8 cellular contexts compared by ENCODE assay signal in genomic region chr19:1929051-1929742, GRCh38. TPM values are rescaled to one million over a fixed set of nuclear protein-coding genes. Genes with fewer than 3 reads are reported as not detected.
DNase-seq lines count a peak whose midpoint lies in the region; ATAC-seq and TF ChIP-seq lines count a peak whose summit lies in the region.

No MANE protein-coding gene starts in this region.

- peak overlapping the region; percentile 81 to 88 (median 87) for H3K4me3 Mint-ChIP-seq in immature natural killer cell

- ATAC-seq in GM21390 (IDR thresholded peaks at IDR 0.05; ENCODE audit: unreplicated experiment) (peak; percentile 55), body of pancreas (peak; percentile 93), GM18511 (IDR thresholded peaks at IDR 0.05; ENCODE audit: unreplicated experiment) (no peak)

- no peak overlapping the region for H3K4me3 ChIP-seq in body of pancreas

- peak; percentile 78 to 91 (median 87) for TF ChIP-seq CTCF in body of pancreas (IDR thresholded peaks at IDR 0.05)

- H3K36me3 Mint-ChIP-seq in immature natural killer cell, result no peaks in the 10 kb centered on the region

- peaks cover 7 to 10% (median 9%) of the 10 kb centered on the region in 3 donors for H3K27me3 Mint-ChIP-seq in immature natural killer cell (ENCODE audit: low read depth in 3 of 3)

- H3K4me1 Mint-ChIP-seq in immature natural killer cell, result peaks cover 15 to 37% of the 10 kb centered on the region in 2 donors

- H3K27ac Mint-ChIP-seq in immature natural killer cell, result peak overlapping the region in 5 of 6 donors; percentile 67 to 89 (median 84)

- WGBS in body of pancreas, 2 donors, result 4 to 12% methylated on average over 24 to 42 of the region's 42 CpGs

- H3K4me1 ChIP-seq in body of pancreas, result peaks cover 16% of the 10 kb centered on the region

- H3K27ac ChIP-seq in body of pancreas, result peak overlapping the region in 3 of 4 donors; percentile 51 to 56 (median 53)

- intact Hi-C loops in body of pancreas (cut with DNase I), result loop anchor here (10.0 kb wide), 1 partner anchor 156 kb away; no protein-coding TSS in a partner anchor

- H3K27me3 ChIP-seq in body of pancreas, result no peaks in the 10 kb centered on the region

- no peaks in the 10 kb centered on the region for H3K9me3 ChIP-seq in body of pancreas

- TF ChIP-seq POLR2A in body of pancreas (IDR thresholded peaks at IDR 0.05), result peak in 1 of 3 donors; percentile 11

- H3K9me3 Mint-ChIP-seq in immature natural killer cell, result no peaks in the 10 kb centered on the region

- peaks cover 0 to 6% of the 10 kb centered on the region in 2 donors for H3K36me3 ChIP-seq in body of pancreas (replicated peaks in 1 of 2; ENCODE audit: insufficient read depth in 1 of 2, low read depth in 2 of 2)

- DNase-seq in AML-193 (lab: John Stamatoyannopoulos, UW) (peak; percentile 54 to 56), NCI-H146 treated with DMSO at 0.1 percent for 48 hours (lab: John Stamatoyannopoulos, UW; ENCODE audit: unreplicated experiment) (peak; percentile 11), UCSD-AML1 (lab: John Stamatoyannopoulos, UW; ENCODE audit: unreplicated experiment) (peak; percentile 82), body of pancreas (peak; percentile 80 to 90 (median 82)), immature natural killer cell (peak; percentile 84 to 85 (median 84))
- DNase-seq in stimulated activated CD4-positive, alpha-beta T cell treated with anti-CD3 and anti-CD28 coated beads, Interleukin-12 subunit alpha, Interleukin-12 subunit beta, amount 100 ng/mL, for 24 hours (ENCODE audit: low read depth in 2 of 2), result peak; percentile 56 to 75

RNA-seq across cellular contexts. Expression of gene CSNK1G2, which starts 11.8 kb away (rescaled TPM):
- total RNA-seq in body of pancreas, result 10 to 100 TPM; 35.3 to 65.6 TPM
- polyA plus RNA-seq in immature natural killer cell, result 10 to 100 TPM; 18.0 to 35.4 (median 21.8) TPM

RNA-seq across cellular contexts. Expression of gene ADAT3, which starts 24.0 kb away (rescaled TPM):
- 10 to 100 TPM; 10.5 to 13.7 TPM for total RNA-seq in body of pancreas
- 10 to 100 TPM in 1 of 3 donors, 1 to 10 TPM in 2; 2.1 to 10.0 (median 4.3) TPM for polyA plus RNA-seq in immature natural killer cell

RNA-seq across cellular contexts. Expression of gene SCAMP4, which starts 24.0 kb away (rescaled TPM):
- 10 to 100 TPM; 37.6 to 67.2 TPM for total RNA-seq in body of pancreas
- polyA plus RNA-seq in immature natural killer cell, result 10 to 100 TPM in 2 of 3 donors, 1 to 10 TPM in 1; 7.6 to 31.9 (median 22.6) TPM

RNA-seq across cellular contexts. Expression of gene ABHD17A, which starts 43.9 kb away (rescaled TPM):
- total RNA-seq in body of pancreas, result 100 to 1,000 TPM in 1 of 2 donors, 10 to 100 TPM in 1; 56.8 to 100 TPM
- polyA plus RNA-seq in immature natural killer cell, result 100 to 1,000 TPM; 652 to 783 (median 741) TPM

Comparison
In these comparisons a context has a peak if more than half of its experiments do, and no peak if none do; other contexts are left out.
1. DNase-seq: peak in every context shown above with its lines; median percentile 84 in immature natural killer cell; 82 in UCSD-AML1; 82 in body of pancreas; 66 in stimulated activated CD4-positive, alpha-beta T cell treated with anti-CD3 and anti-CD28 coated beads, Interleukin-12 subunit alpha, Interleukin-12 subunit beta, amount 100 ng/mL, for 24 hours; 55 in AML-193; 11 in NCI-H146 treated with DMSO at 0.1 percent for 48 hours.